12 cellular contexts compared by ENCODE assay signal in the genomic region with DNA sequence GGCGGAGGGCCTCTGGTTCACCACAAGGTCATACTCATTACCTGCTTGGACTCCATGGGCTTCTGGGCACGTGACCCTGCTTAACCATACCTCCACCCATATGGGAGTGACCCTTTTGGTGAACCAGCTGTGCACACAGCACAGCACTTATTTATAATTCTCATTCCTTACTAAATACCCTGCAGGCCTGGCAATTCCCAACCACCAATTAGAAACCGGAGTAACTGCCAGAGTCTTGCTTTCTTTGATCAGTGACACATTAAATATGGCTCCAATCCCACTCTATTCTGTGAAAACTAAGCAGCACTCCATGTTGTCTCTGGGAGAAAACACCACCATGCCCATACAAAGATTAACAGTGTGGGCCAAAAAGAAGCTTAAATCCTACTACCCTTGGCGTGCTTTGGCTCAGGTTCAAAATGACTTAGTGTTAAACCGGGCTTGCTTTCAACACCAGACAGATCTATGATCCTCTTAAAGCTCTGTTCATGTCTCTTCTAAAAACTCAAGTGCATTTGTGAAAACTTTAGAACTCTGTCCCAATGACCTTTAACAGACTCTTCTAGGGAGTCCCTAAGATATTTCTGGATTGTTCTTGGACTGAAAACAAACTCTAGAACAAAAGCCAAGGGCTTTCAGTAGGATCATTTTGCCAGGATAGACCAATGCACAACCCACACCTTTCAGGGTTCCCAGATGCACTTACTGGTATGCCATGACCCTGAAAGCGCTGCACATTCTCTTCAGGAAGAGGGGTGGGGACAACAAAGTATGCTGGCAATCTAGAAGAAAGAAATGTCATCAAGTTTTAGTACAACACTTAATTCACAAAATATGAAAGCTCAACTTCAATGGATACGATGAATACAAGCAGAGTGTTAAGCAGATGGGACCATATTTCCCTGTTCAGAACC. TPM values are rescaled to one million over a fixed set of nuclear protein-coding genes. Genes with fewer than 3 reads are reported as not detected.
A peak's percentile ranks its signal among the peaks of the same experiment; 100 is the strongest.
DNase-seq lines count a peak whose midpoint lies in the region; TF ChIP-seq lines count a peak whose summit lies in the region.
"Had no signal": no experiment of that assay in that cellular context is flagged by ENCODE, and none has a peak within 500 bp of the region (broad histone marks: within the 10 kb centered on the region; RNA-seq: fewer than 3 reads in every experiment).

No MANE protein-coding gene starts in this region.

- H3K9me3 ChIP-seq in HAP-1 = no peaks in the 10 kb centered on the region
- H3K9me3 ChIP-seq: ascending aorta, neutrophil, SJSA1 had no signal

- no peak for TF ChIP-seq CTCF in fibroblast of villous mesenchyme (IDR thresholded peaks at IDR 0.05; ENCODE audit: insufficient read depth, low read depth, low read length)

- peaks cover 43% of the 10 kb centered on the region for H3K36me3 ChIP-seq in HAP-1 (replicated peaks)
- H3K36me3 ChIP-seq: neutrophil, SJSA1 had no signal

- DNase-seq in D341Med (ENCODE audit: low spot score) (peak; percentile 70), NCI-H524 (lab: John Stamatoyannopoulos, UW) (peak; percentile 65 to 71), fibroblast of villous mesenchyme (ENCODE audit: low read depth) (peak; percentile 39), putamen (ENCODE audit: low spot score) (peak; percentile 20), T1000 (lab: John Stamatoyannopoulos, UW) (no peak), HAP-1 (ENCODE audit: low spot score in 2 of 2) (no peak), NAMALWA (ENCODE audit: low spot score) (no peak), ecto neural progenitor cell (ENCODE audit: low spot score) (no peak)
- DNase-seq: NCI-H2029 had no signal

- H3K27me3 ChIP-seq in HAP-1 (ENCODE audit: low read depth) = no peaks in the 10 kb centered on the region
- H3K27me3 ChIP-seq: ascending aorta, neutrophil, SJSA1 had no signal

- H3K4me3 ChIP-seq in fibroblast of villous mesenchyme (ENCODE audit: low read depth, low read length) (no peak overlapping the region), HAP-1 (no peak overlapping the region)
- H3K4me3 ChIP-seq: ascending aorta, SJSA1 had no signal

- in situ Hi-C loops in HAP-1 (cut with MboI; ENCODE audit: low sequenced_read_pairs) = no loop called here

- peaks cover 13% of the 10 kb centered on the region for H3K4me1 ChIP-seq in HAP-1
- H3K4me1 ChIP-seq: ascending aorta, SJSA1 had no signal

RNA-seq across cellular contexts. Expression of gene MTMR12, which starts 57.5 kb away (rescaled TPM):
- total RNA-seq in fibroblast of villous mesenchyme = 17.1 and 19.9 TPM in 2 replicates

Comparison
In these comparisons a context has a peak if more than half of its experiments do, and no peak if none do; other contexts are left out.
1. DNase-seq: peak in D341Med (single experiment), NCI-H524 (2 of 2), fibroblast of villous mesenchyme (single experiment) and putamen (single experiment); none in T1000 (single experiment), HAP-1 (0 of 2), NAMALWA (single experiment) and ecto neural progenitor cell (single experiment).